8 cellular contexts compared by ENCODE assay signal in genomic region chr3:57691411-57692133, GRCh38. TPM values are rescaled to one million over a fixed set of nuclear protein-coding genes. Genes with fewer than 3 reads are reported as not detected.
DNase-seq lines count a peak whose midpoint lies in the region; ATAC-seq and TF ChIP-seq lines count a peak whose summit lies in the region.

No MANE protein-coding gene starts in this region.

- no peaks in the 10 kb centered on the region for H3K9me3 Mint-ChIP-seq in T-helper 1 cell treated with Interleukin-12 subunit alpha and Interleukin-12 subunit beta and Interleukin-4 antibody, amounts not matched to agents 30 μg/mL and 1 μg/mL, for 36 hours
- no peaks in the 10 kb centered on the region for H3K9me3 Mint-ChIP-seq in activated CD8-positive, alpha-beta T cell treated with anti-CD3 and anti-CD28 coated beads, Interleukin-2, amount 10 ng/mL, durations not matched to agents 7 days and 5 days (ENCODE audit: insufficient read depth)
- peaks cover 2% of the 10 kb centered on the region for H3K9me3 Mint-ChIP-seq in glutamatergic neuron (ENCODE audit: unreplicated experiment)

- H3K9me3 ChIP-seq in skeletal muscle tissue (ENCODE audit: control insufficient read depth in 3 of 3, low read length in 3 of 3), result no peaks in the 10 kb centered on the region

- CTCF ChIA-PET in activated CD8-positive, alpha-beta T cell treated with anti-CD3 and anti-CD28 coated beads, Interleukin-2, amount 10 ng/mL, durations not matched to agents 7 days and 5 days (lab: Charles Lee), result interaction anchor here (0.6 to 0.8 kb wide), 2 partner anchors 166 to 294 kb away, joined by 3 read pairs; no protein-coding TSS in a partner anchor

- H3K4me1 ChIP-seq in skeletal muscle tissue (ENCODE audit: control insufficient read depth in 3 of 3, insufficient read depth in 3 of 3, low read length in 3 of 3), result peaks cover 18 to 33% (median 29%) of the 10 kb centered on the region in 3 donors

- POLR2A ChIA-PET in activated CD8-positive, alpha-beta T cell treated with anti-CD3 and anti-CD28 coated beads, Interleukin-2, amount 10 ng/mL, durations not matched to agents 7 days and 5 days (lab: Charles Lee), result interaction anchor here (0.6 to 1.6 kb wide), 4 partner anchors 12 to 136 kb away, joined by 3 to 9 read pairs (median 5); partner anchors contain the start of gene PDE12

- H3K9ac ChIP-seq in skeletal muscle tissue (ENCODE audit: low read depth in 1 of 3, low read length in 3 of 3), result peak overlapping the region; percentile 93 to 96 (median 96)

- H3K4me3 Mint-ChIP-seq in T-helper 1 cell treated with Interleukin-12 subunit alpha and Interleukin-12 subunit beta and Interleukin-4 antibody, amounts not matched to agents 30 μg/mL and 1 μg/mL, for 36 hours, result peak overlapping the region; percentile 91
- peak overlapping the region; percentile 84 for H3K4me3 Mint-ChIP-seq in activated CD8-positive, alpha-beta T cell treated with anti-CD3 and anti-CD28 coated beads, Interleukin-2, amount 10 ng/mL, durations not matched to agents 7 days and 5 days
- peak overlapping the region; percentile 87 for H3K4me3 Mint-ChIP-seq in glutamatergic neuron (ENCODE audit: unreplicated experiment)

- H3K27ac Mint-ChIP-seq in T-helper 1 cell treated with Interleukin-12 subunit alpha and Interleukin-12 subunit beta and Interleukin-4 antibody, amounts not matched to agents 30 μg/mL and 1 μg/mL, for 36 hours, result peak overlapping the region; percentile 92
- peak overlapping the region; percentile 86 for H3K27ac Mint-ChIP-seq in activated CD8-positive, alpha-beta T cell treated with anti-CD3 and anti-CD28 coated beads, Interleukin-2, amount 10 ng/mL, durations not matched to agents 7 days and 5 days
- peak overlapping the region; percentile 85 for H3K27ac Mint-ChIP-seq in glutamatergic neuron (ENCODE audit: unreplicated experiment)

- peak overlapping the region; percentile 96 for H3K27ac ChIP-seq in skeletal muscle tissue (ENCODE audit: low read depth, low read length)

- H3K27me3 ChIP-seq in skeletal muscle tissue (ENCODE audit: control insufficient read depth in 3 of 3, insufficient read depth in 3 of 3, low read length in 3 of 3), result no peaks in the 10 kb centered on the region

- H3K4me1 Mint-ChIP-seq in T-helper 1 cell treated with Interleukin-12 subunit alpha and Interleukin-12 subunit beta and Interleukin-4 antibody, amounts not matched to agents 30 μg/mL and 1 μg/mL, for 36 hours (ENCODE audit: low read depth), result peaks cover 35% of the 10 kb centered on the region
- H3K4me1 Mint-ChIP-seq in activated CD8-positive, alpha-beta T cell treated with anti-CD3 and anti-CD28 coated beads, Interleukin-2, amount 10 ng/mL, durations not matched to agents 7 days and 5 days (ENCODE audit: low read depth), result peaks cover 44% of the 10 kb centered on the region
- peaks cover 6% of the 10 kb centered on the region for H3K4me1 Mint-ChIP-seq in glutamatergic neuron (ENCODE audit: low read depth, unreplicated experiment)

- TF ChIP-seq CTCF in glutamatergic neuron (IDR thresholded peaks at IDR 0.05; ENCODE audit: partially characterized antibody, unreplicated experiment), result no peak

- no peaks in the 10 kb centered on the region for H3K36me3 ChIP-seq in skeletal muscle tissue (ENCODE audit: control insufficient read depth in 3 of 3, insufficient read depth in 3 of 3, low read length in 3 of 3)

- H3K4me3 ChIP-seq in skeletal muscle tissue (ENCODE audit: low read length in 3 of 3), result peak overlapping the region; percentile 93 to 95 (median 94)

- no peak for ATAC-seq in activated CD8-positive, alpha-beta T cell treated with anti-CD3 and anti-CD28 coated beads, Interleukin-2, amount 10 ng/mL, durations not matched to agents 7 days and 5 days
- ATAC-seq in HG02571 (IDR thresholded peaks at IDR 0.05; ENCODE audit: unreplicated experiment), result no peak
- ATAC-seq in HG03159 (IDR thresholded peaks at IDR 0.05; ENCODE audit: unreplicated experiment), result no peak
- ATAC-seq in HG03342 (IDR thresholded peaks at IDR 0.05; ENCODE audit: unreplicated experiment), result no peak

- H3K27me3 Mint-ChIP-seq in T-helper 1 cell treated with Interleukin-12 subunit alpha and Interleukin-12 subunit beta and Interleukin-4 antibody, amounts not matched to agents 30 μg/mL and 1 μg/mL, for 36 hours (ENCODE audit: low read depth), result no peaks in the 10 kb centered on the region
- H3K27me3 Mint-ChIP-seq in activated CD8-positive, alpha-beta T cell treated with anti-CD3 and anti-CD28 coated beads, Interleukin-2, amount 10 ng/mL, durations not matched to agents 7 days and 5 days (ENCODE audit: low read depth), result no peaks in the 10 kb centered on the region
- H3K27me3 Mint-ChIP-seq in glutamatergic neuron (ENCODE audit: unreplicated experiment), result no peaks in the 10 kb centered on the region

- DNase-seq in T-helper 1 cell, result no peak
- DNase-seq in activated CD8-positive, alpha-beta T cell treated with anti-CD3 and anti-CD28 coated beads, Interleukin-2, amount 10 ng/mL, durations not matched to agents 7 days and 5 days, result peak; percentile 23
- no peak for DNase-seq in glutamatergic neuron

- peaks cover 21% of the 10 kb centered on the region for H3K36me3 Mint-ChIP-seq in T-helper 1 cell treated with Interleukin-12 subunit alpha and Interleukin-12 subunit beta and Interleukin-4 antibody, amounts not matched to agents 30 μg/mL and 1 μg/mL, for 36 hours (ENCODE audit: low read depth)
- peaks cover 20% of the 10 kb centered on the region for H3K36me3 Mint-ChIP-seq in activated CD8-positive, alpha-beta T cell treated with anti-CD3 and anti-CD28 coated beads, Interleukin-2, amount 10 ng/mL, durations not matched to agents 7 days and 5 days (ENCODE audit: low read depth)
- no peaks in the 10 kb centered on the region for H3K36me3 Mint-ChIP-seq in glutamatergic neuron (ENCODE audit: unreplicated experiment)

RNA-seq across cellular contexts. Expression of gene DENND6A, which starts 1.3 kb away (rescaled TPM):
- 10 to 100 TPM; 22.8 to 23.9 TPM for total RNA-seq in activated CD8-positive, alpha-beta T cell treated with anti-CD3 and anti-CD28 coated beads, Interleukin-2, amount 10 ng/mL, durations not matched to agents 7 days and 5 days
- total RNA-seq in glutamatergic neuron (ENCODE audit: unreplicated experiment) (20.5 TPM), skeletal muscle tissue (29.7 TPM)
